ENCODE assay signal across 23 cellular contexts in the genomic region with DNA sequence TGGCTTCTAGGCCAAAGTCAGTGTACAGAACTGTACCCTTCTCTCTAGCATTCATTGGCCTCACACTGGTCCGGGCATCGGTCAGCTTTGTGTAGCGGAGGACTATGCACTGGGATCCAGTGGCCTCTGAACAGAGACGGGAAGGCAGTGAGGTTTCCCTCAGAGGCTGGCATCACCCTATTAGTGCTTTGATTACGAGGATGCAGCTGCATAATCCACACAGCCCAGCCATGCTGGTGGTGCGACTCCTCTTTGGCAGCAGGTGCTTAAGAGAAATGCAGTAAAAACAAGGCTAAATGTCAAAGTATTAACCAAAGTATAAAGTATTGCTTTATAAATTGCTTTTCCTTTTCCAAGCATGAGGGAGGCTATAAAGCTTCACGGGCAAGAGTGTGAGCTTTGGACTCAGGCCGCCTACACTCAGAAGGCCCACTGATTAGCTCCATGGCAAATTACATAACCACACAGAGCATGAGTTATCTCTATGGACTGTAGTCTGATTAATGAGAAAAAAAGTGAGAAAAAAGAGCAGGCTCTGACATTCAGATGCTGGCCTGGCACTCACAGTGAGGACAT. TPM values are rescaled to one million over a fixed set of nuclear protein-coding genes. Genes with fewer than 3 reads are reported as not detected.
"Had no signal": no experiment of that assay in that cellular context is flagged by ENCODE, and none has a peak within 500 bp of the region (broad histone marks: within the 10 kb centered on the region; RNA-seq: fewer than 3 reads in every experiment).

No MANE protein-coding gene starts in this region.

- H3K4me1 ChIP-seq: adrenal gland, tibial nerve had no signal

- H3K27me3 Mint-ChIP-seq: activated CD4-positive, alpha-beta memory T cell treated with anti-CD3 and anti-CD28 coated beads, Interleukin-2, amount 10 ng/mL, durations not matched to agents 7 days and 5 days; activated naive CD4-positive, alpha-beta T cell treated with anti-CD3 and anti-CD28 coated beads, Interleukin-2, amount 50 U/mL, for 24 hours; memory B cell; naive thymus-derived CD8-positive, alpha-beta T cell had no signal

- H3K4me3 Mint-ChIP-seq: activated CD4-positive, alpha-beta memory T cell treated with anti-CD3 and anti-CD28 coated beads, Interleukin-2, amount 10 ng/mL, durations not matched to agents 7 days and 5 days; activated naive CD4-positive, alpha-beta T cell treated with anti-CD3 and anti-CD28 coated beads, Interleukin-2, amount 50 U/mL, for 24 hours; activated T-cell treated with anti-CD3 and anti-CD28 coated beads, Interleukin-2, amount 50 U/mL, for 4 hours; memory B cell had no signal

- H3K4me3 ChIP-seq: adrenal gland, esophagus squamous epithelium, tibial nerve had no signal

- H3K27me3 ChIP-seq: adrenal gland, brain microvascular endothelial cell, tibial nerve had no signal

- H3K36me3 ChIP-seq: adrenal gland, brain microvascular endothelial cell, esophagus squamous epithelium, tibial nerve had no signal

- H3K27ac Mint-ChIP-seq: activated CD4-positive, alpha-beta memory T cell treated with anti-CD3 and anti-CD28 coated beads, Interleukin-2, amount 10 ng/mL, durations not matched to agents 7 days and 5 days; activated naive CD4-positive, alpha-beta T cell treated with anti-CD3 and anti-CD28 coated beads, Interleukin-2, amount 50 U/mL, for 24 hours; memory B cell had no signal

- H3K27ac ChIP-seq: adrenal gland, brain microvascular endothelial cell had no signal

- DNase-seq: activated CD4-positive, alpha-beta memory T cell treated with anti-CD3 and anti-CD28 coated beads, Interleukin-2, amount 10 ng/mL, durations not matched to agents 7 days and 5 days; activated CD4-positive, alpha-beta T cell treated with anti-CD3 and anti-CD28 coated beads for 4 hours; activated effector memory CD4-positive, alpha-beta T cell treated with Interleukin-2 at 50 U/mL for 16 hours; activated T-cell treated with anti-CD3 and anti-CD28 coated beads, Interleukin-2, amount 50 U/mL, for 4 hours; adrenal gland; brain microvascular endothelial cell; cortex of kidney; effector CD8-positive, alpha-beta T cell; esophagus squamous epithelium; nucleus accumbens; stimulated activated CD4-positive, alpha-beta T cell treated with anti-CD3 and anti-CD28 coated beads, Interleukin-4, amount 100 ng/mL, for 24 hours; stimulated activated naive CD4-positive, alpha-beta T cell; substantia nigra; T-helper 1 cell had no signal

- H3K4me1 Mint-ChIP-seq: memory B cell had no signal

- H3K36me3 Mint-ChIP-seq: activated naive CD4-positive, alpha-beta T cell treated with anti-CD3 and anti-CD28 coated beads, Interleukin-2, amount 50 U/mL, for 24 hours; memory B cell; naive thymus-derived CD8-positive, alpha-beta T cell had no signal

- ATAC-seq: activated T-cell treated with anti-CD3 and anti-CD28 coated beads, Interleukin-2, amount 50 U/mL, for 4 hours; SK-N-SH treated with all-trans-retinoic acid at 6 μM for 48 hours had no signal

- H3K9me3 Mint-ChIP-seq: activated naive CD4-positive, alpha-beta T cell treated with anti-CD3 and anti-CD28 coated beads, Interleukin-2, amount 50 U/mL, for 24 hours; activated T-cell treated with anti-CD3 and anti-CD28 coated beads, Interleukin-2, amount 50 U/mL, for 4 hours had no signal

- H3K9me3 ChIP-seq: adrenal gland, esophagus squamous epithelium had no signal

RNA-seq across cellular contexts. Expression of a gene that starts 6.3 kb away (rescaled TPM):
- total RNA-seq: activated CD4-positive, alpha-beta memory T cell treated with anti-CD3 and anti-CD28 coated beads, Interleukin-2, amount 10 ng/mL, durations not matched to agents 7 days and 5 days; activated T-cell treated with anti-CD3 and anti-CD28 coated beads, Interleukin-2, amount 50 U/mL, for 4 hours; adrenal gland; endothelial cell of umbilical vein; esophagus squamous epithelium; fibroblast of villous mesenchyme; mucosa of gallbladder; naive thymus-derived CD8-positive, alpha-beta T cell; pulmonary artery endothelial cell; tibial nerve had no signal
- polyA plus RNA-seq: adrenal gland; endothelial cell of umbilical vein; naive thymus-derived CD8-positive, alpha-beta T cell had no signal

RNA-seq across cellular contexts. Expression of a gene that starts 10.1 kb away (rescaled TPM):
- total RNA-seq: activated CD4-positive, alpha-beta memory T cell treated with anti-CD3 and anti-CD28 coated beads, Interleukin-2, amount 10 ng/mL, durations not matched to agents 7 days and 5 days; activated T-cell treated with anti-CD3 and anti-CD28 coated beads, Interleukin-2, amount 50 U/mL, for 4 hours; adrenal gland; endothelial cell of umbilical vein; esophagus squamous epithelium; fibroblast of villous mesenchyme; mucosa of gallbladder; naive thymus-derived CD8-positive, alpha-beta T cell; pulmonary artery endothelial cell; tibial nerve had no signal
- polyA plus RNA-seq: adrenal gland; endothelial cell of umbilical vein; naive thymus-derived CD8-positive, alpha-beta T cell had no signal

RNA-seq across cellular contexts. Expression of a gene that starts 11.6 kb away (rescaled TPM):
- total RNA-seq: activated CD4-positive, alpha-beta memory T cell treated with anti-CD3 and anti-CD28 coated beads, Interleukin-2, amount 10 ng/mL, durations not matched to agents 7 days and 5 days; activated T-cell treated with anti-CD3 and anti-CD28 coated beads, Interleukin-2, amount 50 U/mL, for 4 hours; adrenal gland; endothelial cell of umbilical vein; esophagus squamous epithelium; fibroblast of villous mesenchyme; mucosa of gallbladder; naive thymus-derived CD8-positive, alpha-beta T cell; pulmonary artery endothelial cell; tibial nerve had no signal
- polyA plus RNA-seq: adrenal gland; endothelial cell of umbilical vein; naive thymus-derived CD8-positive, alpha-beta T cell had no signal

RNA-seq across cellular contexts. Expression of a gene that starts 27.5 kb away (rescaled TPM):
- total RNA-seq: activated CD4-positive, alpha-beta memory T cell treated with anti-CD3 and anti-CD28 coated beads, Interleukin-2, amount 10 ng/mL, durations not matched to agents 7 days and 5 days; activated T-cell treated with anti-CD3 and anti-CD28 coated beads, Interleukin-2, amount 50 U/mL, for 4 hours; adrenal gland; endothelial cell of umbilical vein; esophagus squamous epithelium; fibroblast of villous mesenchyme; mucosa of gallbladder; naive thymus-derived CD8-positive, alpha-beta T cell; pulmonary artery endothelial cell; tibial nerve had no signal
- polyA plus RNA-seq: adrenal gland; endothelial cell of umbilical vein; naive thymus-derived CD8-positive, alpha-beta T cell had no signal

RNA-seq across cellular contexts. Expression of a gene that starts 53.9 kb away (rescaled TPM):
- total RNA-seq: activated CD4-positive, alpha-beta memory T cell treated with anti-CD3 and anti-CD28 coated beads, Interleukin-2, amount 10 ng/mL, durations not matched to agents 7 days and 5 days; activated T-cell treated with anti-CD3 and anti-CD28 coated beads, Interleukin-2, amount 50 U/mL, for 4 hours; adrenal gland; endothelial cell of umbilical vein; esophagus squamous epithelium; fibroblast of villous mesenchyme; mucosa of gallbladder; naive thymus-derived CD8-positive, alpha-beta T cell; pulmonary artery endothelial cell; tibial nerve had no signal
- polyA plus RNA-seq: adrenal gland; endothelial cell of umbilical vein; naive thymus-derived CD8-positive, alpha-beta T cell had no signal
